Comparison of ENCODE assay signal across 8 cellular contexts in genomic region chr1:28648493-28649238, GRCh38. TPM values are rescaled to one million over a fixed set of nuclear protein-coding genes. Genes with fewer than 3 reads are reported as not detected.
DNase-seq lines count a peak whose midpoint lies in the region; ATAC-seq and TF ChIP-seq lines count a peak whose summit lies in the region.

Gene RNU11, plus strand, starts transcription at chr1:28648600.

- H3K4me1 ChIP-seq in BE2C = 0 out of 2 replicates have a peak, but pooled peaks cover 4% of the 10 kb centered on the region

- H3K4me3 ChIP-seq in BE2C (ENCODE audit: low read depth, low read length) = peak within 1 kb of the TSS; percentile 46
- peak within 1 kb of the TSS; percentile 63 for H3K4me3 ChIP-seq in choroid plexus epithelial cell (ENCODE audit: low read depth, low read length)

- H3K36me3 ChIP-seq in BE2C = no peaks in the 10 kb centered on the region

- TF ChIP-seq POLR2A in GM19193 (IDR thresholded peaks at IDR 0.05; ENCODE audit: extremely low read depth, insufficient read depth, insufficient read length) = peak; percentile 100

- peak; percentile 81 for DNase-seq in BE2C
- DNase-seq in NCI-H460 (ENCODE audit: extremely low read depth, low read depth) = peak; percentile 96
- DNase-seq in activated CD4-positive, alpha-beta T cell treated with anti-CD3 and anti-CD28 coated beads for 1 hour = peak; percentile 81
- peak; percentile 98 for DNase-seq in choroid plexus epithelial cell (ENCODE audit: low read depth)
- peak; percentile 100 for DNase-seq in kidney tubule cell (ENCODE audit: low spot score)
- DNase-seq in stimulated activated CD4-positive, alpha-beta T cell treated with anti-CD3 and anti-CD28 coated beads, Interleukin-1b, Interleukin-23, amount 100 ng/mL, for 1 hour (ENCODE audit: low read depth in 2 of 2) = peak; percentile 70

- no peaks in the 10 kb centered on the region for H3K27me3 ChIP-seq in BE2C

- no peak for TF ChIP-seq CTCF in BE2C (IDR thresholded peaks at IDR 0.05; ENCODE audit: low read depth, low read length)
- TF ChIP-seq CTCF in choroid plexus epithelial cell (conservative IDR thresholded peaks at IDR 0.05; ENCODE audit: low read depth, low read length) = no peak

- peak; percentile 62 for ATAC-seq in HG03432 (IDR thresholded peaks at IDR 0.05; ENCODE audit: unreplicated experiment)

- H3K9me3 ChIP-seq in BE2C = no peaks in the 10 kb centered on the region

RNA-seq across cellular contexts. Expression of gene RNU11, which starts in this region (rescaled TPM):
- polyA plus RNA-seq in BE2C (2012; ENCODE audit: insufficient read depth, insufficient read length, low read depth) = not detected
- total RNA-seq in NCI-H460 (2014; rRNA removed; shearing (Covaris generic)) = not detected in 2 replicates
- not detected in 2 replicates for polyA plus RNA-seq in NCI-H460 (2014; cell fraction: nucleus; rRNA removed)

Comparison
In these comparisons a context has a peak if more than half of its experiments do, and no peak if none do; other contexts are left out.
1. Peak in every context shown above with its lines: DNase-seq, ATAC-seq and H3K4me3 ChIP-seq.
2. Peak in DNase-seq in NCI-H460; RNA of the gene not detected or under 1 TPM.